In the genomic region with DNA sequence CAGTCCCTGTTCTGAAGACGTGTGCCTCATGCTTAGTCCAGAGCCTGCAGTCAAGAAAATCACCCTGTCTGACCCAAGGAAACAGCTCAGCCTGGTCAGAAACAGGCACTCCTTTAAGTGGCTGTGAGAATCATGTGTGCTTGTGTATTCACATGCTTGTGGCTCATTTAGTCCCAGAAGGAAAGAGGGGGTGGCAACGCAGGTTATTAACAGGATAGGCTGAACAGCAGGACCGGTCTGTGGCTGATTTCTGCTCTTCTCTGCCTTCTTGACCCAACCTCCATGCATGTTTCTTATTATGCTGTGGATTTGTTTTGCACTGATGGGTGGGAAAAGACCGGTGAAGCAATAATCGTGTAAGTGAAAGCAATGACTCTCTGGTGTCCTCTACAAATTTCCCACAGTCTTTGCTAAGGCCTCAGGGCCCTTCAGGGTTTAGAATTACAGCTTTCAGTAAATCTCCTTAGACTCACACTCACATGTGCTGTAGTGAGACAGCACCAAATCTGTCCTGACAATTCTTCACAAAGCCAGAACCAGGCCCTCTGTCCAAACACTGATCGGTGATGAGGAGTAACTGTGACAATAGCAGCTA, we compare ENCODE assay signal across 8 cellular contexts.
DNase-seq lines count a peak whose midpoint lies in the region; ATAC-seq and TF ChIP-seq lines count a peak whose summit lies in the region.

No MANE protein-coding gene starts in this region.

- no peaks in the 10 kb centered on the region for H3K27me3 ChIP-seq in adrenal gland

- no peak for TF ChIP-seq POLR2A in adrenal gland (IDR thresholded peaks at IDR 0.05)

- TF ChIP-seq CTCF in chondrocyte (IDR thresholded peaks at IDR 0.05): no peak
- no peak for TF ChIP-seq CTCF in retinal pigment epithelial cell (conservative IDR thresholded peaks at IDR 0.05; ENCODE audit: low read depth, low read length)
- no peak for TF ChIP-seq CTCF in adrenal gland (IDR thresholded peaks at IDR 0.05)

- no peaks in the 10 kb centered on the region for H3K36me3 ChIP-seq in adrenal gland (replicated peaks in 1 of 2)

- intact Hi-C loops in adrenal gland (cut with DNase I): loop anchor here in 1 of 2 donors (10.0 kb wide), 1 partner anchor 124 kb away; no protein-coding TSS in a partner anchor

- H3K4me1 Mint-ChIP-seq in chondrocyte (ENCODE audit: low read depth): peaks cover 50% of the 10 kb centered on the region

- H3K27me3 Mint-ChIP-seq in chondrocyte (ENCODE audit: low read depth): no peaks in the 10 kb centered on the region

- H3K27ac ChIP-seq in adrenal gland: peak overlapping the region in 1 of 5 donors; percentile 35

- ATAC-seq in GM18498 (IDR thresholded peaks at IDR 0.05; ENCODE audit: unreplicated experiment) (peak; percentile 39), HG03135 (IDR thresholded peaks at IDR 0.05; ENCODE audit: unreplicated experiment) (peak; percentile 37), GM18517 (IDR thresholded peaks at IDR 0.05; ENCODE audit: unreplicated experiment) (no peak), HG03039 (IDR thresholded peaks at IDR 0.05; ENCODE audit: unreplicated experiment) (no peak)

- peak overlapping the region; percentile 97 for H3K27ac Mint-ChIP-seq in chondrocyte (ENCODE audit: unreplicated experiment)

- 69 to 78% (median 72%) methylated on average over 6 of the region's 6 CpGs for WGBS in adrenal gland, 4 donors

- H3K4me3 Mint-ChIP-seq in chondrocyte (ENCODE audit: unreplicated experiment): no peak overlapping the region

- H3K4me1 ChIP-seq in adrenal gland (replicated peaks in 1 of 2): no peaks in the 10 kb centered on the region

- no peaks in the 10 kb centered on the region for H3K9me3 ChIP-seq in adrenal gland (replicated peaks in 1 of 3)

- no peaks in the 10 kb centered on the region for H3K36me3 Mint-ChIP-seq in chondrocyte (ENCODE audit: low read depth)

- H3K9me3 Mint-ChIP-seq in chondrocyte (ENCODE audit: low read depth): no peaks in the 10 kb centered on the region

- DNase-seq in chondrocyte (ENCODE audit: low spot score) (no peak), retinal pigment epithelial cell (ENCODE audit: low read depth) (peak; percentile 77), NOMO-1 treated with dmso at 0.1 percent for 144 hours (lab: John Stamatoyannopoulos, UW; ENCODE audit: unreplicated experiment) (no peak), adrenal gland (no peak)

- H3K4me3 ChIP-seq in retinal pigment epithelial cell (ENCODE audit: low read length): no peak overlapping the region
- H3K4me3 ChIP-seq in adrenal gland: no peak overlapping the region

Comparison
In these comparisons a context has a peak if more than half of its experiments do, and no peak if none do; other contexts are left out.
1. ATAC-seq: peak in GM18498 (single experiment) and HG03135 (single experiment); none in GM18517 (single experiment) and HG03039 (single experiment).